1 cellular context compared by ENCODE assay signal in genomic region chr4:154660052-154660451, GRCh38.
TF ChIP-seq lines count a peak whose summit lies in the region.

No MANE protein-coding gene starts in this region.

TF ChIP-seq in HepG2, 621 proteins besides CTCF, POLR2A, EP300 and RAD21 (continued from another document and continues in another):
- TF ChIP-seq HNF1A (IDR thresholded peaks at IDR 0.05; ENCODE audit: low read depth) (peak; percentile 62), HNF1A (CRISPR knock-in tag; IDR thresholded peaks at IDR 0.05; ENCODE audit: borderline replicate concordance) (peak; percentile 76; the same call in 1 of the 2 replicates), ZNF143 (CRISPR knock-in tag; IDR thresholded peaks at IDR 0.05) (no peak), GATA4 (IDR thresholded peaks at IDR 0.05; ENCODE audit: borderline replicate concordance, low read depth) (peak; percentile 91; the same call in 1 of the 2 replicates), XRCC5 (optimal IDR thresholded peaks at IDR 0.05; ENCODE audit: low read length) (no peak), TEAD2 (CRISPR knock-in tag; IDR thresholded peaks at IDR 0.05) (no peak), FOXP1 (IDR thresholded peaks at IDR 0.05) (peak; percentile 71; the same call in 1 of the 2 replicates), FOXP1 (CRISPR knock-in tag; IDR thresholded peaks at IDR 0.05) (peak; percentile 94), ZNF44 (CRISPR knock-in tag; IDR thresholded peaks at IDR 0.05) (no peak), SP2 (CRISPR knock-in tag; IDR thresholded peaks at IDR 0.05) (no peak), FOXA3 (CRISPR knock-in tag; IDR thresholded peaks at IDR 0.05) (peak; percentile 95), ATF1 (CRISPR knock-in tag; IDR thresholded peaks at IDR 0.05) (0 out of 2 replicates have a peak, but pooled peaks have one; percentile 31), HNF4A (CRISPR knock-in tag; IDR thresholded peaks at IDR 0.05) (peak; percentile 95), SAP130 (CRISPR knock-in tag; IDR thresholded peaks at IDR 0.05; ENCODE audit: low read depth) (peak; percentile 79), TBX3 (IDR thresholded peaks at IDR 0.05; ENCODE audit: borderline replicate concordance) (peak; percentile 75; the same call in 1 of the 2 replicates), LCORL (IDR thresholded peaks at IDR 0.05) (0 out of 2 replicates have a peak, but pooled peaks have one; percentile 12), LCORL (CRISPR knock-in tag; IDR thresholded peaks at IDR 0.05) (peak; percentile 52), TCF12 (IDR thresholded peaks at IDR 0.05) (no peak), TCF12 (CRISPR knock-in tag; IDR thresholded peaks at IDR 0.05) (0 out of 2 replicates have a peak, but pooled peaks have one; percentile 54), ZNF260 (CRISPR knock-in tag; IDR thresholded peaks at IDR 0.05; ENCODE audit: borderline replicate concordance, low read depth) (no peak), ZNF761 (CRISPR knock-in tag; conservative IDR thresholded peaks at IDR 0.05) (0 out of 2 replicates have a peak, but pooled peaks have one; percentile 60), STAT6 (CRISPR knock-in tag; IDR thresholded peaks at IDR 0.05; ENCODE audit: borderline replicate concordance) (peak; percentile 79; the same call in 1 of the 2 replicates), RARA (CRISPR knock-in tag; IDR thresholded peaks at IDR 0.05) (peak; percentile 100), MTERF4 (CRISPR knock-in tag; IDR thresholded peaks at IDR 0.05) (no peak), RXRB (CRISPR knock-in tag; IDR thresholded peaks at IDR 0.05; ENCODE audit: borderline replicate concordance) (peak; percentile 100), ZNF335 (CRISPR knock-in tag; IDR thresholded peaks at IDR 0.05) (0 out of 2 replicates have a peak, but pooled peaks have one; percentile 14), ZNF800 (CRISPR knock-in tag; IDR thresholded peaks at IDR 0.05) (0 out of 2 replicates have a peak, but pooled peaks have one; percentile 36), EZH2 (conservative IDR thresholded peaks at IDR 0.05; ENCODE audit: low read depth, low read length) (no peak), FOSL1 (CRISPR knock-in tag; IDR thresholded peaks at IDR 0.05; ENCODE audit: borderline replicate concordance) (no peak), MTA1 (CRISPR knock-in tag; IDR thresholded peaks at IDR 0.05; ENCODE audit: borderline replicate concordance) (no peak), ISL2 (CRISPR knock-in tag; IDR thresholded peaks at IDR 0.05) (peak; percentile 90), JUND (CRISPR knock-in tag; IDR thresholded peaks at IDR 0.05) (no peak), KLF9 (CRISPR knock-in tag; IDR thresholded peaks at IDR 0.05; ENCODE audit: low read depth) (peak; percentile 56; the same call in 1 of the 2 replicates), TBL1XR1 (IDR thresholded peaks at IDR 0.05; ENCODE audit: borderline replicate concordance, low read length, partially characterized antibody) (peak; percentile 100), HOXA9 (CRISPR knock-in tag; IDR thresholded peaks at IDR 0.05; ENCODE audit: borderline replicate concordance) (no peak), ZNF740 (CRISPR knock-in tag; IDR thresholded peaks at IDR 0.05) (no peak), ZNF629 (CRISPR knock-in tag; conservative IDR thresholded peaks at IDR 0.05) (peak; percentile 21; the same call in 1 of the 2 replicates), ZSCAN20 (CRISPR knock-in tag; IDR thresholded peaks at IDR 0.05; ENCODE audit: borderline replicate concordance) (0 out of 2 replicates have a peak, but pooled peaks have one; percentile 48), ARID2 (CRISPR knock-in tag; IDR thresholded peaks at IDR 0.05; ENCODE audit: borderline replicate concordance) (no peak), CC2D1A (CRISPR knock-in tag; IDR thresholded peaks at IDR 0.05) (no peak), HDAC2 (CRISPR knock-in tag; IDR thresholded peaks at IDR 0.05) (peak; percentile 91), FOSL2 (CRISPR knock-in tag; IDR thresholded peaks at IDR 0.05) (peak; percentile 76), ZEB1 (IDR thresholded peaks at IDR 0.05; ENCODE audit: insufficient replicate concordance, low read depth) (peak; percentile 61), TARDBP (CRISPR knock-in tag; IDR thresholded peaks at IDR 0.05) (0 out of 2 replicates have a peak, but pooled peaks have one; percentile 45), ZBTB49 (CRISPR knock-in tag; IDR thresholded peaks at IDR 0.05; ENCODE audit: borderline replicate concordance) (no peak), RFXAP (CRISPR knock-in tag; IDR thresholded peaks at IDR 0.05; ENCODE audit: borderline replicate concordance) (no peak), U2AF1 (optimal IDR thresholded peaks at IDR 0.05; ENCODE audit: low read depth, low read length) (no peak), SKIL (CRISPR knock-in tag; IDR thresholded peaks at IDR 0.05; ENCODE audit: borderline replicate concordance) (peak; percentile 86), TGIF2 (CRISPR knock-in tag; IDR thresholded peaks at IDR 0.05) (no peak), SKI (IDR thresholded peaks at IDR 0.05; ENCODE audit: partially characterized antibody) (peak; percentile 99), MTA3 (CRISPR knock-in tag; IDR thresholded peaks at IDR 0.05) (no peak), SNRNP70 (IDR thresholded peaks at IDR 0.05; ENCODE audit: low read depth, low read length) (no peak), DNMT3B (CRISPR knock-in tag; conservative IDR thresholded peaks at IDR 0.05) (no peak), SMAD3 (CRISPR knock-in tag; IDR thresholded peaks at IDR 0.05) (peak; percentile 67; the same call in 1 of the 2 replicates), MYC (CRISPR knock-in tag; IDR thresholded peaks at IDR 0.05; ENCODE audit: borderline replicate concordance) (no peak), ZNF614 (CRISPR knock-in tag; IDR thresholded peaks at IDR 0.05; ENCODE audit: borderline replicate concordance) (peak; percentile 90), ZNF670 (CRISPR knock-in tag; IDR thresholded peaks at IDR 0.05; ENCODE audit: borderline replicate concordance) (peak; percentile 31; the same call in 1 of the 2 replicates)
